In the genomic region with DNA sequence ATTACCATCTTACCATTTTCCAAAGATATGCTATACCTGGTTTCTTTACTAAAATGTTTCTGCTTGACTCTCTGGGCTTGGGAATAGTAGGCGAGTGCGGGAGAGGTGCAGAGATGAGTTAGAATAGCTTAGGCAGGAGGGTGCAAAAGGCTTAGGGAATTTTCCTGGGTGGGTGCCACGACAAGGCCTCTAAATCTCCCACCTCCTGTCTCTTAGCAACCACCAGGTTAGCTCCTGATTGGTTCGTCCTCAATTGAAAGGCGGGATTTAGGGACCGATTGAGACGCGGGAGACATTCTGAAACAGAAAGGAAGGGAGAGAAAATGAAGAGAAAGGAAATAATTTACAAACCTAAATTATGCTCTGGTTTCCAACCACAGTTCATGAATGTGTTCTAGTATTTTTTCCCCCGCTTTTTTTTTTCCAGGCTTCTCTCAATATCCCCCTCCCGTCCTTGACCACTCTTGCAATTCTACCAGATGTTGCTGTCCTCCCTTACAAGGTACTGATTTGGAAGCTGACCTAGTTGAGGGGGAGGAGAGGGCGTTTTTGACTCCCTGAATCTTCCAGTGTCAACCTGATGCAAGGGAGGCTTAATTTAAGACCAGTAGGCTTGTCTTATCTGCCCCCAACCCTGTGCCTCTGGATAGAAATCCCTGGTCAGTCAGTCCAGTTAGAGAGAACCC, we compare ENCODE assay signal across 1 cellular context.
TF ChIP-seq lines count a peak whose summit lies in the region.

No MANE protein-coding gene starts in this region.

TF ChIP-seq in GM23338, 12 proteins besides CTCF, POLR2A, EP300 and RAD21:
- TF ChIP-seq, protein P1, sequence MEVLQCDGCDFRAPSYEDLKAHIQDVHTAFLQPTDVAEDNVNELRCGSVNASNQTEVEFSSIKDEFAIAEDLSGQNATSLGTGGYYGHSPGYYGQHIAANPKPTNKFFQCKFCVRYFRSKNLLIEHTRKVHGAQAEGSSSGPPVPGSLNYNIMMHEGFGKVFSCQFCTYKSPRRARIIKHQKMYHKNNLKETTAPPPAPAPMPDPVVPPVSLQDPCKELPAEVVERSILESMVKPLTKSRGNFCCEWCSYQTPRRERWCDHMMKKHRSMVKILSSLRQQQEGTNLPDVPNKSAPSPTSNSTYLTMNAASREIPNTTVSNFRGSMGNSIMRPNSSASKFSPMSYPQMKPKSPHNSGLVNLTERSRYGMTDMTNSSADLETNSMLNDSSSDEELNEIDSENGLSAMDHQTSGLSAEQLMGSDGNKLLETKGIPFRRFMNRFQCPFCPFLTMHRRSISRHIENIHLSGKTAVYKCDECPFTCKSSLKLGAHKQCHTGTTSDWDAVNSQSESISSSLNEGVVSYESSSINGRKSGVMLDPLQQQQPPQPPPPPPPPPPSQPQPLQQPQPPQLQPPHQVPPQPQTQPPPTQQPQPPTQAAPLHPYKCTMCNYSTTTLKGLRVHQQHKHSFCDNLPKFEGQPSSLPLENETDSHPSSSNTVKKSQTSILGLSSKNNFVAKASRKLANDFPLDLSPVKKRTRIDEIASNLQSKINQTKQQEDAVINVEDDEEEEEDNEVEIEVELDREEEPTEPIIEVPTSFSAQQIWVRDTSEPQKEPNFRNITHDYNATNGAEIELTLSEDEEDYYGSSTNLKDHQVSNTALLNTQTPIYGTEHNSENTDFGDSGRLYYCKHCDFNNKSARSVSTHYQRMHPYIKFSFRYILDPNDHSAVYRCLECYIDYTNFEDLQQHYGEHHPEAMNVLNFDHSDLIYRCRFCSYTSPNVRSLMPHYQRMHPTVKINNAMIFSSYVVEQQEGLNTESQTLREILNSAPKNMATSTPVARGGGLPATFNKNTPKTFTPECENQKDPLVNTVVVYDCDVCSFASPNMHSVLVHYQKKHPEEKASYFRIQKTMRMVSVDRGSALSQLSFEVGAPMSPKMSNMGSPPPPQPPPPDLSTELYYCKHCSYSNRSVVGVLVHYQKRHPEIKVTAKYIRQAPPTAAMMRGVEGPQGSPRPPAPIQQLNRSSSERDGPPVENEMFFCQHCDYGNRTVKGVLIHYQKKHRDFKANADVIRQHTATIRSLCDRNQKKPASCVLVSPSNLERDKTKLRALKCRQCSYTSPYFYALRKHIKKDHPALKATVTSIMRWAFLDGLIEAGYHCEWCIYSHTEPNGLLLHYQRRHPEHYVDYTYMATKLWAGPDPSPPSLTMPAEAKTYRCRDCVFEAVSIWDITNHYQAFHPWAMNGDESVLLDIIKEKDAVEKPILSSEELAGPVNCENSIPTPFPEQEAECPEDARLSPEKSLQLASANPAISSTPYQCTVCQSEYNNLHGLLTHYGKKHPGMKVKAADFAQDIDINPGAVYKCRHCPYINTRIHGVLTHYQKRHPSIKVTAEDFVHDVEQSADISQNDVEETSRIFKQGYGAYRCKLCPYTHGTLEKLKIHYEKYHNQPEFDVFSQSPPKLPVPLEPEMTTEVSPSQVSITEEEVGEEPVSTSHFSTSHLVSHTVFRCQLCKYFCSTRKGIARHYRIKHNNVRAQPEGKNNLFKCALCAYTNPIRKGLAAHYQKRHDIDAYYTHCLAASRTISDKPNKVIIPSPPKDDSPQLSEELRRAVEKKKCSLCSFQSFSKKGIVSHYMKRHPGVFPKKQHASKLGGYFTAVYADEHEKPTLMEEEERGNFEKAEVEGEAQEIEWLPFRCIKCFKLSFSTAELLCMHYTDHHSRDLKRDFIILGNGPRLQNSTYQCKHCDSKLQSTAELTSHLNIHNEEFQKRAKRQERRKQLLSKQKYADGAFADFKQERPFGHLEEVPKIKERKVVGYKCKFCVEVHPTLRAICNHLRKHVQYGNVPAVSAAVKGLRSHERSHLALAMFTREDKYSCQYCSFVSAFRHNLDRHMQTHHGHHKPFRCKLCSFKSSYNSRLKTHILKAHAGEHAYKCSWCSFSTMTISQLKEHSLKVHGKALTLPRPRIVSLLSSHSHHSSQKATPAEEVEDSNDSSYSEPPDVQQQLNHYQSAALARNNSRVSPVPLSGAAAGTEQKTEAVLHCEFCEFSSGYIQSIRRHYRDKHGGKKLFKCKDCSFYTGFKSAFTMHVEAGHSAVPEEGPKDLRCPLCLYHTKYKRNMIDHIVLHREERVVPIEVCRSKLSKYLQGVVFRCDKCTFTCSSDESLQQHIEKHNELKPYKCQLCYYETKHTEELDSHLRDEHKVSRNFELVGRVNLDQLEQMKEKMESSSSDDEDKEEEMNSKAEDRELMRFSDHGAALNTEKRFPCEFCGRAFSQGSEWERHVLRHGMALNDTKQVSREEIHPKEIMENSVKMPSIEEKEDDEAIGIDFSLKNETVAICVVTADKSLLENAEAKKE (CRISPR knock-in tag; IDR thresholded peaks at IDR 0.05): no peak
- TF ChIP-seq EZH2 (IDR thresholded peaks at IDR 0.05; ENCODE audit: low read depth, unreplicated experiment): no peak
- TF ChIP-seq, protein P2, sequence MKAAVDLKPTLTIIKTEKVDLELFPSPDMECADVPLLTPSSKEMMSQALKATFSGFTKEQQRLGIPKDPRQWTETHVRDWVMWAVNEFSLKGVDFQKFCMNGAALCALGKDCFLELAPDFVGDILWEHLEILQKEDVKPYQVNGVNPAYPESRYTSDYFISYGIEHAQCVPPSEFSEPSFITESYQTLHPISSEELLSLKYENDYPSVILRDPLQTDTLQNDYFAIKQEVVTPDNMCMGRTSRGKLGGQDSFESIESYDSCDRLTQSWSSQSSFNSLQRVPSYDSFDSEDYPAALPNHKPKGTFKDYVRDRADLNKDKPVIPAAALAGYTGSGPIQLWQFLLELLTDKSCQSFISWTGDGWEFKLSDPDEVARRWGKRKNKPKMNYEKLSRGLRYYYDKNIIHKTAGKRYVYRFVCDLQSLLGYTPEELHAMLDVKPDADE (IDR thresholded peaks at IDR 0.05): no peak
- no peak for TF ChIP-seq POLR2AphosphoS5 (IDR thresholded peaks at IDR 0.05; ENCODE audit: low read depth)
- TF ChIP-seq STAT1 (IDR thresholded peaks at IDR 0.05; ENCODE audit: unreplicated experiment): no peak
- TF ChIP-seq ZNF331 (CRISPR knock-in tag; IDR thresholded peaks at IDR 0.05; ENCODE audit: low read depth): no peak
- TF ChIP-seq, protein P3, sequence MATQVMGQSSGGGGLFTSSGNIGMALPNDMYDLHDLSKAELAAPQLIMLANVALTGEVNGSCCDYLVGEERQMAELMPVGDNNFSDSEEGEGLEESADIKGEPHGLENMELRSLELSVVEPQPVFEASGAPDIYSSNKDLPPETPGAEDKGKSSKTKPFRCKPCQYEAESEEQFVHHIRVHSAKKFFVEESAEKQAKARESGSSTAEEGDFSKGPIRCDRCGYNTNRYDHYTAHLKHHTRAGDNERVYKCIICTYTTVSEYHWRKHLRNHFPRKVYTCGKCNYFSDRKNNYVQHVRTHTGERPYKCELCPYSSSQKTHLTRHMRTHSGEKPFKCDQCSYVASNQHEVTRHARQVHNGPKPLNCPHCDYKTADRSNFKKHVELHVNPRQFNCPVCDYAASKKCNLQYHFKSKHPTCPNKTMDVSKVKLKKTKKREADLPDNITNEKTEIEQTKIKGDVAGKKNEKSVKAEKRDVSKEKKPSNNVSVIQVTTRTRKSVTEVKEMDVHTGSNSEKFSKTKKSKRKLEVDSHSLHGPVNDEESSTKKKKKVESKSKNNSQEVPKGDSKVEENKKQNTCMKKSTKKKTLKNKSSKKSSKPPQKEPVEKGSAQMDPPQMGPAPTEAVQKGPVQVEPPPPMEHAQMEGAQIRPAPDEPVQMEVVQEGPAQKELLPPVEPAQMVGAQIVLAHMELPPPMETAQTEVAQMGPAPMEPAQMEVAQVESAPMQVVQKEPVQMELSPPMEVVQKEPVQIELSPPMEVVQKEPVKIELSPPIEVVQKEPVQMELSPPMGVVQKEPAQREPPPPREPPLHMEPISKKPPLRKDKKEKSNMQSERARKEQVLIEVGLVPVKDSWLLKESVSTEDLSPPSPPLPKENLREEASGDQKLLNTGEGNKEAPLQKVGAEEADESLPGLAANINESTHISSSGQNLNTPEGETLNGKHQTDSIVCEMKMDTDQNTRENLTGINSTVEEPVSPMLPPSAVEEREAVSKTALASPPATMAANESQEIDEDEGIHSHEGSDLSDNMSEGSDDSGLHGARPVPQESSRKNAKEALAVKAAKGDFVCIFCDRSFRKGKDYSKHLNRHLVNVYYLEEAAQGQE (IDR thresholded peaks at IDR 0.05; ENCODE audit: unreplicated experiment): peak; percentile 69
- TF ChIP-seq NANOG (IDR thresholded peaks at IDR 0.05; ENCODE audit: borderline replicate concordance): no peak
- TF ChIP-seq CREB1 (CRISPR knock-in tag; IDR thresholded peaks at IDR 0.05; ENCODE audit: low read depth): no peak
